ENCODE assay signal across 1 cellular context in genomic region chr14:32027255-32027939, GRCh38.
A peak's percentile ranks its signal among the peaks of the same experiment; 100 is the strongest.
TF ChIP-seq lines count a peak whose summit lies in the region.

No MANE protein-coding gene starts in this region.

TF ChIP-seq in HepG2, 621 proteins besides CTCF, POLR2A, EP300 and RAD21:
- TF ChIP-seq ZNF652 (CRISPR knock-in tag; IDR thresholded peaks at IDR 0.05; ENCODE audit: borderline replicate concordance, low read depth), result peak; percentile 39; the same call in 1 of the 2 replicates
- TF ChIP-seq, protein P1, sequence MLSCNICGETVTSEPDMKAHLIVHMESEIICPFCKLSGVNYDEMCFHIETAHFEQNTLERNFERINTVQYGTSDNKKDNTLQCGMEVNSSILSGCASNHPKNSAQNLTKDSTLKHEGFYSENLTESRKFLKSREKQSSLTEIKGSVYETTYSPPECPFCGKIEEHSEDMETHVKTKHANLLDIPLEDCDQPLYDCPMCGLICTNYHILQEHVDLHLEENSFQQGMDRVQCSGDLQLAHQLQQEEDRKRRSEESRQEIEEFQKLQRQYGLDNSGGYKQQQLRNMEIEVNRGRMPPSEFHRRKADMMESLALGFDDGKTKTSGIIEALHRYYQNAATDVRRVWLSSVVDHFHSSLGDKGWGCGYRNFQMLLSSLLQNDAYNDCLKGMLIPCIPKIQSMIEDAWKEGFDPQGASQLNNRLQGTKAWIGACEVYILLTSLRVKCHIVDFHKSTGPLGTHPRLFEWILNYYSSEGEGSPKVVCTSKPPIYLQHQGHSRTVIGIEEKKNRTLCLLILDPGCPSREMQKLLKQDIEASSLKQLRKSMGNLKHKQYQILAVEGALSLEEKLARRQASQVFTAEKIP (CRISPR knock-in tag; IDR thresholded peaks at IDR 0.05; ENCODE audit: borderline replicate concordance), result 0 out of 2 replicates have a peak, but pooled peaks have one; percentile 68
- TF ChIP-seq ZNF276 (CRISPR knock-in tag; IDR thresholded peaks at IDR 0.05; ENCODE audit: low read depth), result no peak
- peak; percentile 61; the same call in 1 of the 2 replicates for TF ChIP-seq CREB1 (IDR thresholded peaks at IDR 0.05)
- no peak for TF ChIP-seq CREB1 (CRISPR knock-in tag; IDR thresholded peaks at IDR 0.05)
- peak; percentile 57 for TF ChIP-seq FOSL2 (CRISPR knock-in tag; IDR thresholded peaks at IDR 0.05)
